ENCODE assay signal across 9 cellular contexts in genomic region chr17:48878920-48879898, GRCh38. TPM values are rescaled to one million over a fixed set of nuclear protein-coding genes. Genes with fewer than 3 reads are reported as not detected.
DNase-seq lines count a peak whose midpoint lies in the region; ATAC-seq and TF ChIP-seq lines count a peak whose summit lies in the region.
"Had no signal": no experiment of that assay in that cellular context is flagged by ENCODE, and none has a peak within 500 bp of the region (broad histone marks: within the 10 kb centered on the region; RNA-seq: fewer than 3 reads in every experiment).

No MANE protein-coding gene starts in this region.

- H3K79me2 ChIP-seq in Loucy (ENCODE audit: insufficient read depth, low read length), result no peaks in the 10 kb centered on the region
- no peaks in the 10 kb centered on the region for H3K79me2 ChIP-seq in PC-9 (ENCODE audit: low read depth)

- H3K4me3 ChIP-seq in Loucy (ENCODE audit: low read length, poor library complexity, severe bottlenecking) (no peak overlapping the region), PC-9 (no peak overlapping the region), upper lobe of right lung (no peak overlapping the region)

- H3K9me3 ChIP-seq in Loucy (ENCODE audit: insufficient read depth, low read depth, low read length), result no peaks in the 10 kb centered on the region
- H3K9me3 ChIP-seq in PC-9 (ENCODE audit: insufficient read depth, low read depth), result no peaks in the 10 kb centered on the region
- no peaks in the 10 kb centered on the region for H3K9me3 ChIP-seq in upper lobe of right lung

- H3K9me3 Mint-ChIP-seq in nephron progenitor cell, result no peaks in the 10 kb centered on the region

- H3K4me1 Mint-ChIP-seq in nephron progenitor cell, result peaks cover 25% of the 10 kb centered on the region

- H3K27ac Mint-ChIP-seq in nephron progenitor cell, result no peak overlapping the region
- H3K27ac Mint-ChIP-seq: activated naive CD8-positive, alpha-beta T cell had no signal

- H3F3A ChIP-seq in Loucy (ENCODE audit: low read depth), result no peaks in the 10 kb centered on the region
- no peaks in the 10 kb centered on the region for H3F3A ChIP-seq in PC-9 (ENCODE audit: insufficient read depth, low read depth)

- TF ChIP-seq CTCF in Loucy (conservative IDR thresholded peaks at IDR 0.05; ENCODE audit: low read length) (peak; percentile 99), PC-9 (conservative IDR thresholded peaks at IDR 0.05) (peak; percentile 99), nephron progenitor cell (IDR thresholded peaks at IDR 0.05) (peak; percentile 92), upper lobe of right lung (IDR thresholded peaks at IDR 0.05) (peak; percentile 96)

- no TSS peak for BruUV-seq in PC-9 (replicated peaks; lab: Mats Ljungman, UMichigan)

- H3K27me3 ChIP-seq in Loucy (ENCODE audit: insufficient read depth, low read length, poor library complexity, severe bottlenecking) (no peaks in the 10 kb centered on the region), PC-9 (ENCODE audit: insufficient read depth, low read depth) (0 out of 2 replicates have a peak, but pooled peaks cover 4% of the 10 kb centered on the region), upper lobe of right lung (no peaks in the 10 kb centered on the region)

- no peak overlapping the region for H3K27ac ChIP-seq in PC-9
- no peak overlapping the region for H3K27ac ChIP-seq in upper lobe of right lung

- no peaks in the 10 kb centered on the region for H3K9me2 ChIP-seq in Loucy (replicated peaks; ENCODE audit: low read depth, low read length)
- no peaks in the 10 kb centered on the region for H3K9me2 ChIP-seq in PC-9 (ENCODE audit: insufficient read depth)

- intact Hi-C loops in PC-9 (cut with micrococcal nuclease; ENCODE audit: unreplicated experiment) (loop anchor here (1.0 to 10.0 kb wide), 7 partner anchors 64 to 852 kb away; no protein-coding TSS in a partner anchor), upper lobe of right lung (cut with DNase I) (loop anchor here (5.0 kb wide), 1 partner anchor 67 kb away; no protein-coding TSS in a partner anchor)

- no peak overlapping the region for H3K9ac ChIP-seq in Loucy (ENCODE audit: low read depth, low read length, poor library complexity, severe bottlenecking)

- no peak overlapping the region for H3K4me2 ChIP-seq in Loucy (ENCODE audit: low read depth, low read length, poor library complexity, severe bottlenecking)
- no peak overlapping the region for H3K4me2 ChIP-seq in PC-9

- H4K20me1 ChIP-seq in Loucy (ENCODE audit: insufficient read depth, low read length, poor library complexity, severe bottlenecking) (no peaks in the 10 kb centered on the region), PC-9 (ENCODE audit: insufficient read depth) (no peaks in the 10 kb centered on the region)

- H2AFZ ChIP-seq in Loucy (ENCODE audit: low read length) (no peak overlapping the region), PC-9 (no peak overlapping the region)

- ATAC-seq in upper lobe of right lung, result peak; percentile 92
- ATAC-seq in HG03460 (IDR thresholded peaks at IDR 0.05; ENCODE audit: unreplicated experiment), result no peak

- CTCF ChIA-PET in PC-9 (lab: Charles Lee), result interaction anchor here (0.5 to 1.6 kb wide), 20 partner anchors 10 to 877 kb away, joined by 3 to 20 read pairs (median 4); partner anchors contain the start of gene HOXB13

- H3K27me3 Mint-ChIP-seq in nephron progenitor cell (ENCODE audit: low read depth, poor library complexity), result peaks cover 14% of the 10 kb centered on the region

- H3K36me3 ChIP-seq in Loucy (ENCODE audit: insufficient read depth, low read length) (no peaks in the 10 kb centered on the region), PC-9 (ENCODE audit: low read depth) (no peaks in the 10 kb centered on the region), upper lobe of right lung (no peaks in the 10 kb centered on the region)

- DNase-seq in EL (peak; percentile 68), PC-9 (peak; percentile 49 to 52), activated T-cell treated with anti-CD3 and anti-CD28 coated beads for 48 hours (ENCODE audit: low read depth) (peak; percentile 29), fibroblast of peridontal ligament (ENCODE audit: extremely low read depth) (peak; percentile 77), nephron progenitor cell (peak; percentile 57), upper lobe of right lung (no peak)

- no peak overlapping the region for H3K4me3 Mint-ChIP-seq in nephron progenitor cell
- H3K4me3 Mint-ChIP-seq: activated naive CD8-positive, alpha-beta T cell had no signal

- H3K4me1 ChIP-seq in Loucy (ENCODE audit: insufficient read depth, low read length, poor library complexity, severe bottlenecking), result peaks cover 4% of the 10 kb centered on the region
- no peaks in the 10 kb centered on the region for H3K4me1 ChIP-seq in PC-9 (replicated peaks; ENCODE audit: insufficient read depth)
- no peaks in the 10 kb centered on the region for H3K4me1 ChIP-seq in upper lobe of right lung

- no peaks in the 10 kb centered on the region for H3K36me3 Mint-ChIP-seq in nephron progenitor cell (ENCODE audit: low read depth)
- H3K36me3 Mint-ChIP-seq: activated naive CD8-positive, alpha-beta T cell had no signal

- POLR2A ChIA-PET in PC-9 (lab: Charles Lee; ENCODE audit: unreplicated experiment), result interaction anchor here (0.6 to 0.7 kb wide), 2 partner anchors 15 to 201 kb away, joined by 3 to 9 read pairs; no protein-coding TSS in a partner anchor

RNA-seq across cellular contexts. Expression of gene ATP5MC1, which starts 13.4 kb away (rescaled TPM):
- 62.7 and 71.2 TPM in 2 replicates for total RNA-seq in PC-9 (2021)
- 39.8 TPM for total RNA-seq in upper lobe of right lung

RNA-seq across cellular contexts. Expression of gene UBE2Z, which starts 29.0 kb away (rescaled TPM):
- total RNA-seq in PC-9 (2021) (99.4 and 100.0 TPM in 2 replicates), upper lobe of right lung (61.3 TPM)

RNA-seq across cellular contexts. Expression of gene CALCOCO2, which starts 48.4 kb away (rescaled TPM):
- total RNA-seq in PC-9 (2021) (82.9 and 95.9 TPM in 2 replicates), upper lobe of right lung (181 TPM)
